8 cellular contexts compared by ENCODE assay signal in the genomic region with DNA sequence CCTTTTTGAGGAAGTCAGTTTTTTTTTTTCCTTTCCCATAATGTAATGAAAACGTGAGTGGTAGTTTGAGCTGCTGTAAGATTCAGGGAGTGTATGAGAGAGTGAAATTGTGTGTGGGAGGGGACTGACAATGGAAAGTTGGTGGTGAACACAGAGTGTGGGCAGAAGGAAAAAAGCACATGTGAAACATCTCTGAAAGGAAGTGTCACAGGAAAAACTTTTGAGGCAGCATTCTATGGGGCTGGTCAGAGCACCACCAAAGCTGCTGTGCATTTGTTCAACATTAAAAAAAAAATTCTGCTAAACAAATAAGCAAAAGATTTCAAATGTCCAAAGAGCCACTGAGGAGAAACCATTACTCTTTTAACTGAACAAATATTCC.
DNase-seq lines count a peak whose midpoint lies in the region; ATAC-seq lines count a peak whose summit lies in the region.

No MANE protein-coding gene starts in this region.

- intact Hi-C loops in Right ventricle myocardium inferior (cut with DNase I) (no loop called here), cardiac septum (cut with DNase I) (no loop called here)

- CTCF ChIA-PET in activated CD8-positive, alpha-beta T cell treated with anti-CD3 and anti-CD28 coated beads, Interleukin-2, amount 10 ng/mL, durations not matched to agents 7 days and 5 days (lab: Charles Lee): interaction anchor here (0.9 to 4.1 kb wide), 4 partner anchors 12 to 155 kb away, joined by 4 to 24 read pairs (median 4); a partner anchor contains a TSS

- no peak overlapping the region for H3K4me3 Mint-ChIP-seq in activated CD8-positive, alpha-beta T cell treated with anti-CD3 and anti-CD28 coated beads, Interleukin-2, amount 10 ng/mL, durations not matched to agents 7 days and 5 days

- peak overlapping the region; percentile 31 for H3K27ac Mint-ChIP-seq in activated CD8-positive, alpha-beta T cell treated with anti-CD3 and anti-CD28 coated beads, Interleukin-2, amount 10 ng/mL, durations not matched to agents 7 days and 5 days

- H3K27me3 Mint-ChIP-seq in activated CD8-positive, alpha-beta T cell treated with anti-CD3 and anti-CD28 coated beads, Interleukin-2, amount 10 ng/mL, durations not matched to agents 7 days and 5 days (ENCODE audit: low read depth): no peaks in the 10 kb centered on the region

- no peak for DNase-seq in Right ventricle myocardium inferior (ENCODE audit: missing footprints)
- DNase-seq in cardiac septum (ENCODE audit: low spot score): no peak
- no peak for DNase-seq in activated CD8-positive, alpha-beta T cell treated with anti-CD3 and anti-CD28 coated beads, Interleukin-2, amount 10 ng/mL, durations not matched to agents 7 days and 5 days
- DNase-seq in iris pigment epithelial cell (ENCODE audit: low read depth): peak; percentile 49
- DNase-seq in cerebellar nuclear complex (lab: John Stamatoyannopoulos, UW): no peak
- no peak for DNase-seq in KG1 (lab: John Stamatoyannopoulos, UW)
- DNase-seq in NCI-H526 treated with DMSO at 0.1 percent for 48 hours (lab: John Stamatoyannopoulos, UW): no peak

- H3K4me1 Mint-ChIP-seq in activated CD8-positive, alpha-beta T cell treated with anti-CD3 and anti-CD28 coated beads, Interleukin-2, amount 10 ng/mL, durations not matched to agents 7 days and 5 days (ENCODE audit: low read depth): peaks cover 42% of the 10 kb centered on the region

- POLR2A ChIA-PET in activated CD8-positive, alpha-beta T cell treated with anti-CD3 and anti-CD28 coated beads, Interleukin-2, amount 10 ng/mL, durations not matched to agents 7 days and 5 days (lab: Charles Lee): interaction anchor here (0.5 to 1.1 kb wide), 2 partner anchors 84 to 151 kb away, joined by 3 to 4 read pairs; no protein-coding TSS in a partner anchor

- peaks cover 25% of the 10 kb centered on the region for H3K36me3 Mint-ChIP-seq in activated CD8-positive, alpha-beta T cell treated with anti-CD3 and anti-CD28 coated beads, Interleukin-2, amount 10 ng/mL, durations not matched to agents 7 days and 5 days (ENCODE audit: low read depth)

- ATAC-seq in Right ventricle myocardium inferior (peak; percentile 52), HG03095 (IDR thresholded peaks at IDR 0.05; ENCODE audit: unreplicated experiment) (peak; percentile 40)
- peak; percentile 77 for ATAC-seq in activated CD8-positive, alpha-beta T cell treated with anti-CD3 and anti-CD28 coated beads, Interleukin-2, amount 10 ng/mL, durations not matched to agents 7 days and 5 days

- H3K9me3 Mint-ChIP-seq in activated CD8-positive, alpha-beta T cell treated with anti-CD3 and anti-CD28 coated beads, Interleukin-2, amount 10 ng/mL, durations not matched to agents 7 days and 5 days (ENCODE audit: insufficient read depth): peaks cover 5% of the 10 kb centered on the region
